24 cellular contexts compared by ENCODE assay signal in the genomic region with DNA sequence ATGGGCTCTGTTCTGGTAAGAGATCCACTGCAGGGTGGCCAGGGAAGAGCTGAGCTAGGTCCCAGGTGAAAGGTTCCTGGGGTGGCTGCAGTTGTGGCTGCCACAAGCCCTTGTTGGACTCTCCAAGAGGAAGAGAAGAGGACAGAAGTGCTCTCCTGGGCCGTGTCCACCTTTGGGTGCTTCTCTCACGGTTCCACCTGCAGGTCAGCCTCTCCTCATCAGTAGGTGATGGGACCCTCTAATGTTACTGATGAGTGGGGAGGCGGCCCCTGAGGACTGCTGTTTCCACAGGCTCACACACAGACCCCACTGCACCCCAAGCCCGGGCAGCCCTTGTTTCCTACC.
DNase-seq lines count a peak whose midpoint lies in the region; ATAC-seq, FAIRE-seq and TF ChIP-seq lines count a peak whose summit lies in the region.
"Had no signal": no experiment of that assay in that cellular context is flagged by ENCODE, and none has a peak within 500 bp of the region (broad histone marks: within the 10 kb centered on the region; RNA-seq: fewer than 3 reads in every experiment).

No MANE protein-coding gene starts in this region.

- H3K79me1 ChIP-seq in H1 (ENCODE audit: low read depth, low read length), result no peaks in the 10 kb centered on the region

- no peak for TF ChIP-seq RAD21 in H1 (IDR thresholded peaks at IDR 0.05 in 1 of 2, conservative IDR thresholded peaks at IDR 0.05 in 1 of 2; ENCODE audit: low read depth in 2 of 2, low read length in 2 of 2)

- no peak overlapping the region for H3K14ac ChIP-seq in H1 (ENCODE audit: insufficient read length)

- H2BK15ac ChIP-seq in H1 (ENCODE audit: low read length), result no peak overlapping the region

- no peaks in the 10 kb centered on the region for H3K79me2 ChIP-seq in H1 (ENCODE audit: control insufficient read depth in 1 of 2, insufficient read depth in 2 of 2, low read length in 2 of 2)
- no peaks in the 10 kb centered on the region for H3K79me2 ChIP-seq in osteoblast (ENCODE audit: insufficient read depth, low read length)

- H4K5ac ChIP-seq in H1 (ENCODE audit: insufficient read length, low read depth, low read length), result no peak overlapping the region

- peaks cover 5 to 9% (median 6%) of the 10 kb centered on the region in 3 donors for H3K27me3 Mint-ChIP-seq in CD14-positive monocyte (ENCODE audit: low read depth in 3 of 3)

- intact Hi-C loops in CD14-positive monocyte (cut with micrococcal nuclease), result no loop called here

- ATAC-seq in RWPE2 (ENCODE audit: low read depth) (no peak), GM18520 (IDR thresholded peaks at IDR 0.05; ENCODE audit: unreplicated experiment) (no peak)
- ATAC-seq: A549, GM12878, GM23338 had no signal

- WGBS in H1 (ENCODE audit: extremely low coverage in 1 of 2, insufficient coverage in 1 of 2, insufficient read length in 1 of 2, insufficient replicate concordance in 2 of 2, low coverage in 1 of 2, low lambda C conversion rate in 2 of 2, missing lambda C conversion rate in 1 of 2), 2 experiments, result 93% methylated on average over 4 of the region's 4 CpGs; no CpG with 5 or more reads in 1 of the 2 experiments

- H3K56ac ChIP-seq in H1 (replicated peaks; ENCODE audit: insufficient read length, low read depth, low read length), result no peak overlapping the region

- H3K4me1 ChIP-seq in RWPE2 (ENCODE audit: insufficient read depth, poor library complexity, severe bottlenecking) (no peaks in the 10 kb centered on the region), H1 (replicated peaks in 1 of 4; ENCODE audit: control insufficient read depth in 3 of 4, insufficient read depth in 4 of 4, low read length in 3 of 4) (no peaks in the 10 kb centered on the region; a peak in 1 of 7 replicates), osteoblast (ENCODE audit: insufficient read depth, low read length) (no peaks in the 10 kb centered on the region)
- H3K4me1 ChIP-seq: A549; BE2C; BLaER1 treated with 17β-estradiol and CSF1 and Interleukin-3, amounts not matched to agents 10 nM and 100 nM; HAP-1 had no signal

- peak overlapping the region; percentile 35; the same call in 1 of the 2 replicates for H4K8ac ChIP-seq in H1 (ENCODE audit: extremely low read depth, insufficient read depth, low read length)

- H3K18ac ChIP-seq in H1 (ENCODE audit: extremely low read depth, low read length), result no peak overlapping the region

- no peak overlapping the region for H3K27ac Mint-ChIP-seq in CD14-positive monocyte
- H3K27ac Mint-ChIP-seq: CD4-positive, alpha-beta memory T cell; GM23338 had no signal

- H3K36me3 ChIP-seq in RWPE2 (ENCODE audit: low read depth) (no peaks in the 10 kb centered on the region), H1 (ENCODE audit: control insufficient read depth in 2 of 4, insufficient read depth in 4 of 4, low read length in 3 of 4) (no peaks in the 10 kb centered on the region), osteoblast (ENCODE audit: insufficient read depth, low read length) (no peaks in the 10 kb centered on the region)
- H3K36me3 ChIP-seq: BE2C; BLaER1 treated with 17β-estradiol and CSF1 and Interleukin-3, amounts not matched to agents 10 nM and 100 nM; HAP-1 had no signal

- POLR2A ChIA-PET in H1 (lab: Charles Lee; ENCODE audit: partially characterized antibody), result no interaction called here

- no peak overlapping the region for H3K4me3 Mint-ChIP-seq in CD14-positive monocyte
- H3K4me3 Mint-ChIP-seq: CD4-positive, alpha-beta memory T cell; GM23338 had no signal

- H4K20me1 ChIP-seq in H1 (replicated peaks in 1 of 2; ENCODE audit: control insufficient read depth in 1 of 2, insufficient read depth in 2 of 2, low read length in 2 of 2) (no peaks in the 10 kb centered on the region), osteoblast (ENCODE audit: insufficient read depth, low read length) (no peaks in the 10 kb centered on the region)

- H2BK20ac ChIP-seq in H1 (ENCODE audit: low read length), result no peak overlapping the region

- H2BK12ac ChIP-seq in H1 (ENCODE audit: low read depth, low read length), result no peak overlapping the region

- no peak for FAIRE-seq in H1 (lab: Jason Lieb, UNC)
- FAIRE-seq: A549, GM12878, H54 had no signal

- H3K36me3 Mint-ChIP-seq in CD14-positive monocyte, result no peaks in the 10 kb centered on the region
- H3K36me3 Mint-ChIP-seq: CD4-positive, alpha-beta memory T cell had no signal

- H3K4ac ChIP-seq in H1 (replicated peaks; ENCODE audit: insufficient read length, low read depth, low read length), result no peak overlapping the region

- TF ChIP-seq EP300 in H1 (IDR thresholded peaks at IDR 0.05; ENCODE audit: borderline replicate concordance in 1 of 2, low read depth in 2 of 2, low read length in 2 of 2), result no peak

- no peak for TF ChIP-seq CTCF in CD14-positive monocyte (IDR thresholded peaks at IDR 0.05)
- TF ChIP-seq CTCF in RWPE2 (IDR thresholded peaks at IDR 0.05; ENCODE audit: poor library complexity, severe bottlenecking), result no peak
- TF ChIP-seq CTCF in H1 (IDR thresholded peaks at IDR 0.05; ENCODE audit: control extremely low read depth in 1 of 3, insufficient read depth in 1 of 3, low read depth in 1 of 3, low read length in 3 of 3), result no peak
- TF ChIP-seq CTCF in osteoblast (IDR thresholded peaks at IDR 0.05; ENCODE audit: extremely low read depth, low read depth, low read length), result no peak

- no peak overlapping the region for H3K4me2 ChIP-seq in H1 (ENCODE audit: insufficient read depth in 1 of 2, low read depth in 2 of 2, low read length in 2 of 2)
- no peak overlapping the region for H3K4me2 ChIP-seq in osteoblast (ENCODE audit: insufficient read depth, low read length)
- H3K4me2 ChIP-seq: A549; BLaER1 treated with 17β-estradiol and CSF1 and Interleukin-3, amounts not matched to agents 10 nM and 100 nM; GM23338 had no signal

- H3K9me3 ChIP-seq in RWPE2 (ENCODE audit: severe bottlenecking) (no peaks in the 10 kb centered on the region), H1 (ENCODE audit: insufficient read depth in 2 of 2, low read depth in 1 of 2, low read length in 1 of 2) (no peaks in the 10 kb centered on the region), osteoblast (ENCODE audit: low read depth, low read length) (no peaks in the 10 kb centered on the region)
- H3K9me3 ChIP-seq: A549; BE2C; BLaER1 treated with 17β-estradiol and CSF1 and Interleukin-3, amounts not matched to agents 10 nM and 100 nM; HAP-1 had no signal

- no peaks in the 10 kb centered on the region for H3K9me3 Mint-ChIP-seq in CD14-positive monocyte
- H3K9me3 Mint-ChIP-seq: GM23338 had no signal

- no peak overlapping the region for H3K23ac ChIP-seq in H1 (ENCODE audit: insufficient read length)

- H3K27me3 ChIP-seq in RWPE2 (ENCODE audit: insufficient read depth, poor library complexity, severe bottlenecking) (no peaks in the 10 kb centered on the region), H1 (replicated peaks in 1 of 4; ENCODE audit: control insufficient read depth in 3 of 4, extremely low read depth in 1 of 4, insufficient read depth in 3 of 4, low read length in 3 of 4) (no peaks in the 10 kb centered on the region), osteoblast (ENCODE audit: insufficient read depth, low read length) (no peaks in the 10 kb centered on the region)
- H3K27me3 ChIP-seq: BE2C had no signal

- DNase-seq in CD14-positive monocyte (ENCODE audit: low spot score) (peak; percentile 14), RWPE2 (ENCODE audit: low spot score) (peak; percentile 34), H1 (ENCODE audit: low read depth in 1 of 2, low spot score in 2 of 2) (no peak), osteoblast (ENCODE audit: insufficient read length, low spot score, missing footprints) (peak; percentile 58), SKM-1 treated with dmso at 0.1 percent for 144 hours (lab: John Stamatoyannopoulos, UW; ENCODE audit: unreplicated experiment) (no peak), hypothalamus (lab: John Stamatoyannopoulos, UW) (no peak), NCI-H1436 (lab: John Stamatoyannopoulos, UW) (no peak)
- DNase-seq: 8988T; ACHN; AML-193; BE2C; Calu3; CD4-positive, alpha-beta memory T cell; COR-L47; DMS153; EL; GDM1 had no signal

- H2AFZ ChIP-seq in H1 (ENCODE audit: low read length) (no peak overlapping the region), osteoblast (ENCODE audit: low read length) (no peak overlapping the region)
- H2AFZ ChIP-seq: GM23338 had no signal

- no peak overlapping the region for H3K4me3 ChIP-seq in RWPE2 (ENCODE audit: severe bottlenecking)
- no peak overlapping the region for H3K4me3 ChIP-seq in H1 (ENCODE audit: extremely low read depth in 1 of 4, insufficient read depth in 2 of 4, low read depth in 3 of 4, low read length in 4 of 4)
- no peak overlapping the region for H3K4me3 ChIP-seq in osteoblast (ENCODE audit: insufficient read depth, low read length)
- H3K4me3 ChIP-seq: A549; BLaER1 treated with 17β-estradiol and CSF1 and Interleukin-3, amounts not matched to agents 10 nM and 100 nM; GM12878; GM23338; HAP-1 had no signal

- no peak overlapping the region for H2AK5ac ChIP-seq in H1 (ENCODE audit: low read depth, low read length)

- TF ChIP-seq POLR2A in H1 (IDR thresholded peaks at IDR 0.05; ENCODE audit: control extremely low read depth in 1 of 2, low read depth in 2 of 2, low read length in 2 of 2), result no peak

- H3K4me1 Mint-ChIP-seq in CD14-positive monocyte, result no peaks in the 10 kb centered on the region
- H3K4me1 Mint-ChIP-seq: CD4-positive, alpha-beta memory T cell had no signal

- H3K9ac ChIP-seq in H1 (replicated peaks in 1 of 4; ENCODE audit: extremely low read depth in 1 of 4, low read depth in 3 of 4, low read length in 3 of 4), result no peak overlapping the region
- H3K9ac ChIP-seq: BLaER1 treated with 17β-estradiol and CSF1 and Interleukin-3, amounts not matched to agents 10 nM and 100 nM had no signal

- no peak overlapping the region for H2BK5ac ChIP-seq in H1 (ENCODE audit: low read depth, low read length)

- H3K23me2 ChIP-seq in H1 (ENCODE audit: low read depth, low read length), result no peaks in the 10 kb centered on the region

- H3K27ac ChIP-seq in RWPE2 (ENCODE audit: poor library complexity, severe bottlenecking), result no peak overlapping the region
- H3K27ac ChIP-seq in H1 (ENCODE audit: low read depth, low read length), result no peak overlapping the region
- H3K27ac ChIP-seq in osteoblast (ENCODE audit: low read depth, low read length), result no peak overlapping the region
- H3K27ac ChIP-seq: A549; BLaER1 treated with 17β-estradiol and CSF1 and Interleukin-3, amounts not matched to agents 10 nM and 100 nM had no signal

- no peak overlapping the region for H2BK120ac ChIP-seq in H1 (replicated peaks; ENCODE audit: low read depth, low read length)

- H4K91ac ChIP-seq in H1 (replicated peaks; ENCODE audit: insufficient read length, low read length), result no peak overlapping the region

- CTCF ChIA-PET in H1 (lab: Charles Lee; ENCODE audit: partially characterized antibody), result no interaction called here

TF ChIP-seq in H1, 55 proteins besides CTCF, POLR2A, EP300 and RAD21:
- TF ChIP-seq TBP (IDR thresholded peaks at IDR 0.05; ENCODE audit: low read depth, low read length) (no peak), POU5F1 (IDR thresholded peaks at IDR 0.05; ENCODE audit: low read depth, low read length) (no peak), HDAC6 (IDR thresholded peaks at IDR 0.05; ENCODE audit: low read depth, low read length) (no peak)
TF ChIP-seq in H1: peak in this region for 0.

Comparison
In these comparisons a context has a peak if more than half of its experiments do, and no peak if none do; other contexts are left out.
1. DNase-seq: peak in CD14-positive monocyte (single experiment), RWPE2 (single experiment) and osteoblast (single experiment); none in H1 (0 of 2), SKM-1 treated with dmso at 0.1 percent for 144 hours (single experiment), hypothalamus (0 of 51) and NCI-H1436 (single experiment).